Comparison of ENCODE assay signal across 14 cellular contexts in genomic region chr2:152657042-152657441, GRCh38.
DNase-seq lines count a peak whose midpoint lies in the region; ATAC-seq and TF ChIP-seq lines count a peak whose summit lies in the region.
"Had no signal": no experiment of that assay in that cellular context is flagged by ENCODE, and none has a peak within 500 bp of the region (broad histone marks: within the 10 kb centered on the region; RNA-seq: fewer than 3 reads in every experiment).

No MANE protein-coding gene starts in this region.

- H3K9me2 ChIP-seq in PC-9 (ENCODE audit: insufficient read depth): no peaks in the 10 kb centered on the region

- no peak overlapping the region for H3K4me2 ChIP-seq in PC-9

- no peaks in the 10 kb centered on the region for H3K27me3 ChIP-seq in PC-9 (ENCODE audit: insufficient read depth, low read depth)
- no peaks in the 10 kb centered on the region for H3K27me3 ChIP-seq in upper lobe of left lung
- no peaks in the 10 kb centered on the region for H3K27me3 ChIP-seq in H7 (ENCODE audit: control insufficient read depth, insufficient read depth, low read length)

- CTCF ChIA-PET in PC-9 (lab: Charles Lee): interaction anchor here (0.5 kb wide), 1 partner anchor 1157 kb away, joined by 4 read pairs; no protein-coding TSS in a partner anchor

- no peaks in the 10 kb centered on the region for H3K4me1 ChIP-seq in PC-9 (replicated peaks; ENCODE audit: insufficient read depth)
- no peaks in the 10 kb centered on the region for H3K4me1 ChIP-seq in upper lobe of left lung

- DNase-seq in epithelial cell of prostate (ENCODE audit: low read depth, low spot score): peak; percentile 5
- DNase-seq in mucosa of gallbladder (ENCODE audit: low spot score): no peak
- DNase-seq in PC-9: no peak
- DNase-seq in upper lobe of left lung: no peak
- no peak for DNase-seq in H7
- DNase-seq: activated effector memory CD4-positive, alpha-beta T cell treated with Interleukin-2 at 50 U/mL for 16 hours; NCI-H2081; occipital lobe; stimulated activated CD4-positive, alpha-beta T cell treated with anti-CD3 and anti-CD28 coated beads, Interleukin-1b, Interleukin-23, amount 100 ng/mL, for 48 hours had no signal

- no peaks in the 10 kb centered on the region for H3K79me2 ChIP-seq in PC-9 (ENCODE audit: low read depth)

- H3K9me3 ChIP-seq in PC-9 (ENCODE audit: insufficient read depth, low read depth) (no peaks in the 10 kb centered on the region), upper lobe of left lung (no peaks in the 10 kb centered on the region)

- TF ChIP-seq CTCF in PC-9 (conservative IDR thresholded peaks at IDR 0.05) (no peak), upper lobe of left lung (IDR thresholded peaks at IDR 0.05) (no peak)

- ATAC-seq in GM18520 (IDR thresholded peaks at IDR 0.05; ENCODE audit: unreplicated experiment) (peak; percentile 75), GM21447 (IDR thresholded peaks at IDR 0.05; ENCODE audit: unreplicated experiment) (peak; percentile 70), HG03108 (IDR thresholded peaks at IDR 0.05; ENCODE audit: unreplicated experiment) (peak; percentile 61), upper lobe of left lung (ENCODE audit: low FRiP score in 2 of 2) (no peak)
- ATAC-seq: HCT116, K562 had no signal

- BruUV-seq in PC-9 (replicated peaks; lab: Mats Ljungman, UMichigan): no TSS peak

- TF ChIP-seq POLR2A in upper lobe of left lung (IDR thresholded peaks at IDR 0.05): no peak

- 77 to 87% methylated on average over 4 of the region's 4 CpGs for WGBS in upper lobe of left lung, 2 donors

- peaks cover 19% of the 10 kb centered on the region for H3F3A ChIP-seq in PC-9 (ENCODE audit: insufficient read depth, low read depth)

- intact Hi-C loops in PC-9 (cut with micrococcal nuclease; ENCODE audit: unreplicated experiment): no loop called here

- no peak overlapping the region for H3K4me3 ChIP-seq in PC-9
- H3K4me3 ChIP-seq in upper lobe of left lung: no peak overlapping the region
- H3K4me3 ChIP-seq in H7 (ENCODE audit: insufficient read depth, low read depth, low read length): no peak overlapping the region
- H3K4me3 ChIP-seq: K562 had no signal

- H3K36me3 ChIP-seq in PC-9 (ENCODE audit: low read depth) (peaks cover 61% of the 10 kb centered on the region), upper lobe of left lung (peaks cover 12 to 80% (median 52%) of the 10 kb centered on the region in 4 donors), H7 (replicated peaks; ENCODE audit: control insufficient read depth, insufficient read depth, low read length) (peaks cover 22% of the 10 kb centered on the region)

- no peak for TF ChIP-seq EP300 in upper lobe of left lung (IDR thresholded peaks at IDR 0.05)

- POLR2A ChIA-PET in PC-9 (lab: Charles Lee; ENCODE audit: unreplicated experiment): no interaction called here

- peaks cover 18% of the 10 kb centered on the region for H4K20me1 ChIP-seq in PC-9 (ENCODE audit: insufficient read depth)

- no peak overlapping the region for H2AFZ ChIP-seq in PC-9

- H3K27ac ChIP-seq in epithelial cell of prostate (no peak overlapping the region), PC-9 (no peak overlapping the region), upper lobe of left lung (no peak overlapping the region)

Comparison
In these comparisons a context has a peak if more than half of its experiments do, and no peak if none do; other contexts are left out.
1. ATAC-seq: peak in GM18520 (single experiment), GM21447 (single experiment) and HG03108 (single experiment); none in upper lobe of left lung (0 of 2).